In the genomic region with DNA sequence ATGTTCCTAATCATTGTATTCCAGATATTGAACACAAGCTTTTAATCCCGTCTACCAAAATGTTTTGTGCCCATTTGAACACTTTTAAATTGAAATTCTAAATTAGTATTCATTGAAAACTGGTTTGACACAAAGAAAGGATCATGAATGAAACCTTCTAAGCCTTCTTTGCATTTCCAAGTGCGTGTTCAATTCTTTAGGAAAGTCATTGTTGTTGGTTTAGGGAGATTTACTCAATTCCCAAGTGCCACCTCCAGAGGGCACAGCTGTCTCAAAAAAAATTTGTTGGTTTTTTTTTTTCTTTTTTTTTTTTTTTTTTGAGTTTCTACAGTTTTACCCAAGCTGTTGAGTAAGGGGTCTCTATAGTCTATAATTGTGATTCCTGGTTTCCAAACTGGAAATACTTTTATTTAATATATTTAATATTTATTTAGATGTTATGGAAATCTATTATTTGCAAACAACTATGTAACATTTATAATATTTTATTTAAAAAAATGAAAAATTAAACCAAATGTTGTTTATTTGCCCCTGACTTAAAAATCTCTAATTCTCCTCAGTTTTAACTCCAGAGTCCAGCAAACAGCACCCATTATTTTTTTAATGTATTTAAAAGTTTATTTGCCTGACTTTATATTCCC, we compare ENCODE assay signal across 8 cellular contexts.
DNase-seq lines count a peak whose midpoint lies in the region; ATAC-seq, FAIRE-seq and TF ChIP-seq lines count a peak whose summit lies in the region.

No MANE protein-coding gene starts in this region.

- H3K9ac ChIP-seq in NT2/D1 (ENCODE audit: insufficient read length, low read depth) (no peak overlapping the region), endocrine pancreas (ENCODE audit: control insufficient read depth, insufficient read depth, low read length) (no peak overlapping the region)

- no peaks in the 10 kb centered on the region for H3K36me3 ChIP-seq in HAP-1 (replicated peaks)
- H3K36me3 ChIP-seq in NT2/D1 (ENCODE audit: insufficient read depth, insufficient read length, low read length): no peaks in the 10 kb centered on the region
- H3K36me3 ChIP-seq in endocrine pancreas (ENCODE audit: control insufficient read depth, insufficient read depth, low read length): no peaks in the 10 kb centered on the region
- no peaks in the 10 kb centered on the region for H3K36me3 ChIP-seq in pancreas

- intact Hi-C loops in pancreas (cut with DNase I): loop anchor here in 1 of 3 donors (5.0 to 10.0 kb wide), 3 partner anchors 320 to 1408 kb away; no protein-coding TSS in a partner anchor

- H3K27ac ChIP-seq in pancreas: no peak overlapping the region

- H3K4me3 ChIP-seq in HAP-1 (no peak overlapping the region), NT2/D1 (ENCODE audit: insufficient read length, low read depth) (no peak overlapping the region), endocrine pancreas (ENCODE audit: control insufficient read depth, insufficient read depth, low read length) (peak overlapping the region; percentile 24), pancreas (no peak overlapping the region)

- WGBS in pancreas, 2 donors: 34 to 40% methylated on average over 2 of the region's 2 CpGs

- DNase-seq in Caki2 (ENCODE audit: low read depth): peak; percentile 6
- DNase-seq in HAP-1 (ENCODE audit: low spot score in 2 of 2): peak; percentile 56 to 93
- peak; percentile 59 for DNase-seq in NT2/D1 (ENCODE audit: low read depth, low spot score)
- peak in 1 of 6 donors; percentile 15 for DNase-seq in pancreas
- DNase-seq in HK-2 (ENCODE audit: unreplicated experiment): no peak
- no peak for DNase-seq in GF-D8 (lab: John Stamatoyannopoulos, UW)

- H3K9me3 ChIP-seq in HAP-1: no peaks in the 10 kb centered on the region
- no peaks in the 10 kb centered on the region; the same call in 1 of the 2 replicates for H3K9me3 ChIP-seq in NT2/D1 (ENCODE audit: insufficient read depth, low read length)
- H3K9me3 ChIP-seq in endocrine pancreas (ENCODE audit: control insufficient read depth, low read length): no peaks in the 10 kb centered on the region
- no peaks in the 10 kb centered on the region for H3K9me3 ChIP-seq in pancreas

- peak; percentile 50 to 73 (median 58) for ATAC-seq in pancreas
- ATAC-seq in HG03460 (IDR thresholded peaks at IDR 0.05; ENCODE audit: unreplicated experiment): no peak

- peak; percentile 68 for FAIRE-seq in pancreas (lab: Jason Lieb, UNC)

- TF ChIP-seq CTCF in pancreas (IDR thresholded peaks at IDR 0.05): peak in 2 of 4 donors; percentile 24 to 31

- peaks cover 6% of the 10 kb centered on the region for H3K4me1 ChIP-seq in HAP-1
- H3K4me1 ChIP-seq in NT2/D1 (ENCODE audit: insufficient read depth, insufficient read length): no peaks in the 10 kb centered on the region
- H3K4me1 ChIP-seq in endocrine pancreas (ENCODE audit: control insufficient read depth, insufficient read depth, low read length): no peaks in the 10 kb centered on the region
- no peaks in the 10 kb centered on the region for H3K4me1 ChIP-seq in pancreas

- in situ Hi-C loops in Caki2 (cut with HindIII; ENCODE audit: low pct_unique_long_range_greater_than_20kb, low sequenced_read_pairs) (no loop called here), HAP-1 (cut with MboI; ENCODE audit: low sequenced_read_pairs) (loop anchor here (25.0 kb wide), 4 partner anchors 325 to 1400 kb away; no protein-coding TSS in a partner anchor)

- H3K27me3 ChIP-seq in HAP-1 (ENCODE audit: low read depth) (peaks cover 27% of the 10 kb centered on the region), NT2/D1 (ENCODE audit: insufficient read depth, insufficient read length) (peaks cover 16% of the 10 kb centered on the region), endocrine pancreas (ENCODE audit: control insufficient read depth, insufficient read depth, low read length) (no peaks in the 10 kb centered on the region), pancreas (peaks cover 0 to 3% (median 0%) of the 10 kb centered on the region in 4 donors)

Comparison
In these comparisons a context has a peak if more than half of its experiments do, and no peak if none do; other contexts are left out.
1. DNase-seq: peak in Caki2 (single experiment), HAP-1 (2 of 2) and NT2/D1 (single experiment); none in HK-2 (single experiment) and GF-D8 (single experiment).